15 cellular contexts compared by ENCODE assay signal in the genomic region with DNA sequence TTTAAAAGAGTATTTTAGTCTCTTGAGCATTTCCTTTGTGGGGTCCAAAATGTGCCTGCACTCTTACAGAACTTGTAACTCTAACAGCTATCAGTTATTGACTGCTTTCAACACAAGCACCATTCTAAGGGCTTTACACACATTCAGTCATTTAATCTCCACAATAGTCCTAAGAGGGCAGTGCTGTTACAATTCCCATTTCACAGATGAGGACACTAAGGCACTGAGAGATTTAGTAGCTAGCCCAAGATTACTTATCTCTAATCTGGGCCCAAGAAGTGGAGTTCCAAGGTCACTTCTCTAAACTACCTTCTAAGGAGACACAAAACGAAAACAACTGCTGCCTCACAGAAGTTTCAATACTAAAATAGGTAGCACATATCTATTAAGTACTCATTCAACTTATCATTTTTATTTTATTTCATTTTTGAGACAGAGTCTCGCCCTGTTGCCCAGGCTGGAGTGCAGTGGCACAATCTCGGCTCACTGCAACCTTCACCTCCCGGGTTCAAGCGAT.
A peak's percentile ranks its signal among the peaks of the same experiment; 100 is the strongest.
DNase-seq lines count a peak whose midpoint lies in the region; ATAC-seq, FAIRE-seq and TF ChIP-seq lines count a peak whose summit lies in the region.
"Had no signal": no experiment of that assay in that cellular context is flagged by ENCODE, and none has a peak within 500 bp of the region (broad histone marks: within the 10 kb centered on the region; RNA-seq: fewer than 3 reads in every experiment).

No MANE protein-coding gene starts in this region.

- peak; percentile 37 for ATAC-seq in GM21360 (IDR thresholded peaks at IDR 0.05; ENCODE audit: unreplicated experiment)
- ATAC-seq in HG02852 (IDR thresholded peaks at IDR 0.05; ENCODE audit: unreplicated experiment), result peak; percentile 53
- ATAC-seq in HG03442 (IDR thresholded peaks at IDR 0.05; ENCODE audit: unreplicated experiment), result peak; percentile 52
- ATAC-seq: naive thymus-derived CD8-positive, alpha-beta T cell had no signal

- no peak for TF ChIP-seq CTCF in PC-9 (conservative IDR thresholded peaks at IDR 0.05)

- no peaks in the 10 kb centered on the region for H3K27me3 ChIP-seq in PC-9 (ENCODE audit: insufficient read depth, low read depth)

- no peaks in the 10 kb centered on the region for H4K20me1 ChIP-seq in PC-9 (ENCODE audit: insufficient read depth)

- H3K79me2 ChIP-seq in PC-9 (ENCODE audit: low read depth), result no peaks in the 10 kb centered on the region

- POLR2A ChIA-PET in PC-9 (lab: Charles Lee; ENCODE audit: unreplicated experiment), result no interaction called here

- no peaks in the 10 kb centered on the region for H3K9me2 ChIP-seq in PC-9 (ENCODE audit: insufficient read depth)

- DNase-seq in GM18507 (ENCODE audit: extremely low spot score, insufficient read length, low read depth), result no peak
- no peak for DNase-seq in SW480 (ENCODE audit: low spot score)
- DNase-seq in posterior vena cava (ENCODE audit: low spot score), result no peak
- DNase-seq in stimulated activated naive CD4-positive, alpha-beta T cell treated with Interleukin-2 at 50 U/mL for 16 hours (lab: John Stamatoyannopoulos, UW), result no peak
- no peak for DNase-seq in PC-9
- DNase-seq: activated T-cell treated with anti-CD3 and anti-CD28 coated beads, Interleukin-2, amount 50 U/mL, for 48 hours; Caco-2; caudate nucleus; naive thymus-derived CD8-positive, alpha-beta T cell; NCI-H2171; substantia nigra; T1000 had no signal

- no peak overlapping the region for H2AFZ ChIP-seq in PC-9

- no peak overlapping the region for H3K4me3 ChIP-seq in PC-9

- no peak overlapping the region for H3K27ac ChIP-seq in PC-9

- FAIRE-seq in GM18507 (lab: Jason Lieb, UNC), result peak; percentile 65

- peaks cover 22% of the 10 kb centered on the region for H3K4me1 ChIP-seq in PC-9 (replicated peaks; ENCODE audit: insufficient read depth)
- H3K4me1 ChIP-seq: Caco-2 had no signal

- no peaks in the 10 kb centered on the region for H3K9me3 ChIP-seq in PC-9 (ENCODE audit: insufficient read depth, low read depth)
- H3K9me3 ChIP-seq: Caco-2 had no signal

- H3K36me3 ChIP-seq in PC-9 (ENCODE audit: low read depth), result no peaks in the 10 kb centered on the region

- CTCF ChIA-PET in PC-9 (lab: Charles Lee), result no interaction called here

- peaks cover 17% of the 10 kb centered on the region; the same call in 1 of the 2 replicates for H3F3A ChIP-seq in PC-9 (ENCODE audit: insufficient read depth, low read depth)

- no peak overlapping the region for H3K4me2 ChIP-seq in PC-9

- intact Hi-C loops in posterior vena cava (cut with DNase I) (no loop called here), PC-9 (cut with micrococcal nuclease; ENCODE audit: unreplicated experiment) (no loop called here)

- no TSS peak for BruUV-seq in PC-9 (replicated peaks; lab: Mats Ljungman, UMichigan)
